11 cellular contexts compared by ENCODE assay signal in the genomic region with DNA sequence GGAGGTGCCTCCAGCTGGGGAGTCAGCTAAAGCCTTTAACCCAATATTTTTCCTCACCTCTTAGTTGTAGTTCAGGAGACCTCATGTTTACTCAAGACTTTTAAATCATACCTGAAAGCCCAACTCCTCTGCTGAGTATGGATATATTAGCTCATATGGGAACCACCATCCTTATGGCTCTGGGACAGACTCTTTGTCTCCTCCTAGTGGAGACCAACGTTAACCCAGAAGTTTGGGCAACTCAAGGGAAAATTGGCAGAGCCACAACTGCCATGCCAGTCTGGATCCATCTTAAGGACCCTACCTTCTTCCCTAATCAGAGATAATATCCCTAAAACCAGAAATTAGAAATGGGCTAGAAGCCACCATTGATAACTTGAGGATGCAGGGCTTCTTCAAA.
A peak's percentile ranks its signal among the peaks of the same experiment; 100 is the strongest.
DNase-seq lines count a peak whose midpoint lies in the region; TF ChIP-seq lines count a peak whose summit lies in the region.
"Had no signal": no experiment of that assay in that cellular context is flagged by ENCODE, and none has a peak within 500 bp of the region (broad histone marks: within the 10 kb centered on the region; RNA-seq: fewer than 3 reads in every experiment).

No MANE protein-coding gene starts in this region.

- no peak overlapping the region for H2AFZ ChIP-seq in SU-DHL-6 (ENCODE audit: low read depth, low read length, severe bottlenecking)
- no peak overlapping the region for H2AFZ ChIP-seq in mesenchymal stem cell (ENCODE audit: low read depth, low read length)

- no peak overlapping the region for H3K4ac ChIP-seq in mesenchymal stem cell (ENCODE audit: low read depth in 1 of 2, low read length in 2 of 2)

- H3K9ac ChIP-seq in SU-DHL-6 (ENCODE audit: low read length) (no peak overlapping the region), mesenchymal stem cell (ENCODE audit: low read length) (no peak overlapping the region)

- peak; percentile 33 for TF ChIP-seq CTCF in GM20000 (IDR thresholded peaks at IDR 0.05; ENCODE audit: extremely low read depth, missing control alignments)
- TF ChIP-seq CTCF in SU-DHL-6 (IDR thresholded peaks at IDR 0.05; ENCODE audit: insufficient read depth, low read length, poor library complexity, severe bottlenecking): peak; percentile 30

- H3K23ac ChIP-seq in mesenchymal stem cell (ENCODE audit: low read length in 2 of 2): no peak overlapping the region

- H3K79me1 ChIP-seq in mesenchymal stem cell (replicated peaks; ENCODE audit: low read length, poor library complexity, severe bottlenecking): no peaks in the 10 kb centered on the region

- no peak overlapping the region for H4K91ac ChIP-seq in mesenchymal stem cell (ENCODE audit: low read length)

- H4K8ac ChIP-seq in mesenchymal stem cell (ENCODE audit: low read length): no peak overlapping the region

- peaks cover 13% of the 10 kb centered on the region; the same call in 1 of the 2 replicates for H3K9me3 ChIP-seq in SU-DHL-6 (ENCODE audit: insufficient read depth, low read length)
- peaks cover 7% of the 10 kb centered on the region for H3K9me3 ChIP-seq in mesenchymal stem cell (ENCODE audit: control insufficient read depth, low read length)

- no peak overlapping the region for H3K14ac ChIP-seq in mesenchymal stem cell (ENCODE audit: low read length in 2 of 2)

- H3K9me2 ChIP-seq in SU-DHL-6 (replicated peaks; ENCODE audit: insufficient read depth, low read length): no peaks in the 10 kb centered on the region

- peaks cover 2% of the 10 kb centered on the region for H3K4me1 ChIP-seq in mesenchymal stem cell (ENCODE audit: control insufficient read depth, insufficient read depth, low read depth, low read length)

- WGBS in mesenchymal stem cell: 89% methylated on average over 1 of the region's 1 CpG

- H2BK15ac ChIP-seq in mesenchymal stem cell (ENCODE audit: low read depth, poor library complexity, severe bottlenecking): no peak overlapping the region

- H2BK12ac ChIP-seq in mesenchymal stem cell (ENCODE audit: low read length in 2 of 2): no peak overlapping the region

- H4K20me1 ChIP-seq in SU-DHL-6 (ENCODE audit: low read depth, low read length): no peaks in the 10 kb centered on the region

- H3K79me2 ChIP-seq in SU-DHL-6 (ENCODE audit: insufficient read depth, low read length): no peaks in the 10 kb centered on the region

- H3K36me3 ChIP-seq in SU-DHL-6 (ENCODE audit: low read length) (no peaks in the 10 kb centered on the region), mesenchymal stem cell (ENCODE audit: control insufficient read depth in 1 of 2, insufficient read depth in 2 of 2, low read depth in 1 of 2, low read length in 2 of 2) (no peaks in the 10 kb centered on the region)

- H3K4me3 ChIP-seq in SU-DHL-6 (ENCODE audit: insufficient read depth, low read length, poor library complexity, severe bottlenecking) (no peak overlapping the region), mesenchymal stem cell (ENCODE audit: insufficient read depth in 1 of 2, low read depth in 1 of 2, low read length in 2 of 2) (no peak overlapping the region)

- no peak overlapping the region for H2BK5ac ChIP-seq in mesenchymal stem cell (ENCODE audit: low read depth, low read length, poor library complexity, severe bottlenecking)

- H3F3A ChIP-seq in SU-DHL-6 (ENCODE audit: insufficient read depth): no peaks in the 10 kb centered on the region

- H3K27me3 ChIP-seq in SU-DHL-6 (ENCODE audit: low read length) (no peaks in the 10 kb centered on the region), mesenchymal stem cell (ENCODE audit: control insufficient read depth in 1 of 2, insufficient read depth in 1 of 2, low read length in 2 of 2) (no peaks in the 10 kb centered on the region)

- peak; percentile 50 for DNase-seq in DMS 273 (lab: John Stamatoyannopoulos, UW; ENCODE audit: unreplicated experiment)
- no peak for DNase-seq in DMS 273 treated with DMSO at 0.1 percent for 48 hours (lab: John Stamatoyannopoulos, UW)
- peak; percentile 5 for DNase-seq in GM20000 (ENCODE audit: low spot score)
- DNase-seq in mesenchymal stem cell: peak; percentile 5
- no peak for DNase-seq in NCI-H510A treated with DMSO at 0.1 percent for 48 hours (lab: John Stamatoyannopoulos, UW)
- no peak for DNase-seq in NCI-H446 treated with DMSO at 0.1 percent for 48 hours (lab: John Stamatoyannopoulos, UW)
- no peak for DNase-seq in GM19240 (ENCODE audit: insufficient read length, low spot score)
- DNase-seq: 8988T, activated gamma-delta T cell, kidney had no signal

- H3K4me2 ChIP-seq in SU-DHL-6 (ENCODE audit: low read depth, low read length, poor library complexity, severe bottlenecking) (no peak overlapping the region), mesenchymal stem cell (ENCODE audit: low read length, poor library complexity, severe bottlenecking) (no peak overlapping the region)

- no peak overlapping the region for H3K27ac ChIP-seq in SU-DHL-6 (ENCODE audit: low read depth, low read length)
- no peak overlapping the region for H3K27ac ChIP-seq in mesenchymal stem cell (ENCODE audit: low read length, poor library complexity, severe bottlenecking)

- no peak overlapping the region for H3K18ac ChIP-seq in mesenchymal stem cell (ENCODE audit: low read depth in 1 of 2, low read length in 2 of 2)

- H2BK120ac ChIP-seq in mesenchymal stem cell (ENCODE audit: low read depth, low read length): no peak overlapping the region

- H2AK5ac ChIP-seq in mesenchymal stem cell (ENCODE audit: low read length, severe bottlenecking): no peak overlapping the region

Comparison
In these comparisons a context has a peak if more than half of its experiments do, and no peak if none do; other contexts are left out.
1. DNase-seq: peak in DMS 273 (single experiment), GM20000 (single experiment) and mesenchymal stem cell (single experiment); none in DMS 273 treated with DMSO at 0.1 percent for 48 hours (single experiment), NCI-H510A treated with DMSO at 0.1 percent for 48 hours (single experiment), NCI-H446 treated with DMSO at 0.1 percent for 48 hours (single experiment) and GM19240 (single experiment).